ENCODE assay signal across 9 cellular contexts in genomic region chr17:65952586-65952985, GRCh38.
"Had no signal": no experiment of that assay in that cellular context is flagged by ENCODE, and none has a peak within 500 bp of the region (broad histone marks: within the 10 kb centered on the region; RNA-seq: fewer than 3 reads in every experiment).

No MANE protein-coding gene starts in this region.

- H2AFZ ChIP-seq: GM23248 had no signal

- H3K27ac ChIP-seq: GM23248, HL-60, KMS-11 had no signal

- H3K4me2 ChIP-seq: KMS-11 had no signal

- DNase-seq: GM23248, GOT3, H9, HCEC 1CT, HFFc6, IMR-90, KBM-7 had no signal

- H3K9ac ChIP-seq: GM23248, KMS-11 had no signal

- H3K4me3 ChIP-seq: GM23248 had no signal
